9 cellular contexts compared by ENCODE assay signal in genomic region chr17:44438634-44439033, GRCh38. TPM values are rescaled to one million over a fixed set of nuclear protein-coding genes. Genes with fewer than 3 reads are reported as not detected.
DNase-seq lines count a peak whose midpoint lies in the region; ATAC-seq, FAIRE-seq and TF ChIP-seq lines count a peak whose summit lies in the region.
"Had no signal": no experiment of that assay in that cellular context is flagged by ENCODE, and none has a peak within 500 bp of the region (broad histone marks: within the 10 kb centered on the region; RNA-seq: fewer than 3 reads in every experiment).

No MANE protein-coding gene starts in this region.

- no peak overlapping the region for H3K27ac Mint-ChIP-seq in Calu3 (ENCODE audit: unreplicated experiment)

- no peaks in the 10 kb centered on the region for H3K9me3 ChIP-seq in SJCRH30 (replicated peaks)
- H3K9me3 ChIP-seq in psoas muscle: no peaks in the 10 kb centered on the region
- no peaks in the 10 kb centered on the region for H3K9me3 ChIP-seq in A673 (ENCODE audit: low read depth, low read length, poor library complexity, severe bottlenecking)

- BruUV-seq in A673 (replicated peaks; lab: Mats Ljungman, UMichigan) (no TSS peak), Calu3 (replicated peaks; lab: Mats Ljungman, UMichigan) (no TSS peak)

- peaks cover 30% of the 10 kb centered on the region for H3K36me3 Mint-ChIP-seq in Calu3 (ENCODE audit: insufficient read depth, unreplicated experiment)

- CTCF ChIA-PET in A673 (lab: Charles Lee) (no interaction called here), Calu3 (lab: Charles Lee) (no interaction called here)

- H3K9me3 Mint-ChIP-seq in Calu3 (ENCODE audit: low read depth, unreplicated experiment): no peaks in the 10 kb centered on the region

- H3K4me1 Mint-ChIP-seq in Calu3 (ENCODE audit: low read depth, unreplicated experiment): peaks cover 1% of the 10 kb centered on the region

- POLR2A ChIA-PET in A673 (lab: Charles Lee; ENCODE audit: low non-redundant PET): no interaction called here

- H3K4me1 ChIP-seq in SJCRH30 (peaks cover 14% of the 10 kb centered on the region), psoas muscle (peaks cover 46% of the 10 kb centered on the region), A673 (ENCODE audit: insufficient read depth, low read length, poor library complexity, severe bottlenecking) (peaks cover 5% of the 10 kb centered on the region)

- ATAC-seq in left cardiac atrium (peak; percentile 92 to 95), psoas muscle (peak; percentile 95 to 97 (median 96))

- H3K4me3 Mint-ChIP-seq in Calu3 (ENCODE audit: low read depth, unreplicated experiment): no peak overlapping the region

- TF ChIP-seq CTCF in psoas muscle (IDR thresholded peaks at IDR 0.05): no peak
- no peak for TF ChIP-seq CTCF in A673 (conservative IDR thresholded peaks at IDR 0.05; ENCODE audit: low read depth, low read length)
- no peak for TF ChIP-seq CTCF in Calu3 (IDR thresholded peaks at IDR 0.05; ENCODE audit: unreplicated experiment)

- no peak for DNase-seq in GM18507 (ENCODE audit: extremely low spot score, insufficient read length, low read depth)
- peak; percentile 49 to 73 for DNase-seq in SJCRH30
- DNase-seq in left cardiac atrium: no peak
- peak in 1 of 2 donors; percentile 72 for DNase-seq in psoas muscle
- no peak for DNase-seq in A673 (ENCODE audit: low spot score)
- DNase-seq in Calu3: no peak
- DNase-seq in NCI-H146 treated with DMSO at 0.1 percent for 48 hours (lab: John Stamatoyannopoulos, UW; ENCODE audit: unreplicated experiment): no peak
- no peak for DNase-seq in pons (ENCODE audit: low spot score)
- DNase-seq: NCI-H446 treated with DMSO at 0.1 percent for 48 hours had no signal

- 14 to 30% (median 16%) methylated on average over 2 of the region's 2 CpGs for WGBS in psoas muscle, 3 donors

- intact Hi-C loops in left cardiac atrium (cut with DNase I) (no loop called here), psoas muscle (cut with DNase I) (loop anchor here (5.0 kb wide), 1 partner anchor 64 kb away; the partner anchor contains the start of gene GPATCH8 (in 2 of the 2)), A673 (cut with micrococcal nuclease; ENCODE audit: unreplicated experiment) (no loop called here), Calu3 (cut with micrococcal nuclease; ENCODE audit: unreplicated experiment) (no loop called here)

- H3K36me3 ChIP-seq in SJCRH30 (peaks cover 22% of the 10 kb centered on the region), psoas muscle (ENCODE audit: insufficient read depth in 1 of 2, low read depth in 1 of 2) (peaks cover 0 to 24% of the 10 kb centered on the region in 2 donors), A673 (ENCODE audit: insufficient read depth, low read length, poor library complexity, severe bottlenecking) (peaks cover 6% of the 10 kb centered on the region)

- H3K27ac ChIP-seq in SJCRH30: no peak overlapping the region
- H3K27ac ChIP-seq in psoas muscle: peak overlapping the region; percentile 81
- no peak overlapping the region for H3K27ac ChIP-seq in A673 (ENCODE audit: low read depth, low read length, poor library complexity, severe bottlenecking)

- H3K4me3 ChIP-seq in SJCRH30 (no peak overlapping the region), psoas muscle (peak overlapping the region; percentile 22), A673 (ENCODE audit: low read depth, low read length, poor library complexity, severe bottlenecking) (no peak overlapping the region)

- FAIRE-seq in GM18507 (lab: Jason Lieb, UNC): peak; percentile 77

- H3K27me3 ChIP-seq in SJCRH30 (no peaks in the 10 kb centered on the region), psoas muscle (ENCODE audit: insufficient read depth in 3 of 3, low read length in 2 of 3) (no peaks in the 10 kb centered on the region), A673 (replicated peaks; ENCODE audit: insufficient read depth, low read depth, low read length, poor library complexity) (no peaks in the 10 kb centered on the region)

- H3K27me3 Mint-ChIP-seq in Calu3 (ENCODE audit: unreplicated experiment): no peaks in the 10 kb centered on the region

RNA-seq across cellular contexts. Expression of gene ITGA2B, which starts 49.2 kb away (rescaled TPM):
- total RNA-seq in SJCRH30 (2014; rRNA removed; shearing (Covaris generic)): 0.38 and 0.67 TPM in 2 replicates
- 1 to 10 TPM; 2.4 to 2.7 TPM for total RNA-seq in left cardiac atrium
- under 1 TPM; 0.08 to 0.97 (median 0.23) TPM for total RNA-seq in psoas muscle
- polyA plus RNA-seq in psoas muscle: under 1 TPM; 0.13 to 0.69 (median 0.16) TPM
- total RNA-seq in A673 (2021): 0.62 and 1.0 TPM in 2 replicates
- 1.2 and 1.6 TPM in 2 replicates for total RNA-seq in Calu3 (2022)

Comparison
In these comparisons a context has a peak if more than half of its experiments do, and no peak if none do; other contexts are left out.
1. DNase-seq: peak in SJCRH30 (2 of 2); none in GM18507 (single experiment), left cardiac atrium (single experiment), A673 (single experiment), Calu3 (single experiment), NCI-H146 treated with DMSO at 0.1 percent for 48 hours (single experiment) and pons (single experiment).
2. intact Hi-C loops: an anchor here in psoas muscle (5.0 kb wide); none called in left cardiac atrium, A673 and Calu3.